Comparison of ENCODE assay signal across 20 cellular contexts in the genomic region with DNA sequence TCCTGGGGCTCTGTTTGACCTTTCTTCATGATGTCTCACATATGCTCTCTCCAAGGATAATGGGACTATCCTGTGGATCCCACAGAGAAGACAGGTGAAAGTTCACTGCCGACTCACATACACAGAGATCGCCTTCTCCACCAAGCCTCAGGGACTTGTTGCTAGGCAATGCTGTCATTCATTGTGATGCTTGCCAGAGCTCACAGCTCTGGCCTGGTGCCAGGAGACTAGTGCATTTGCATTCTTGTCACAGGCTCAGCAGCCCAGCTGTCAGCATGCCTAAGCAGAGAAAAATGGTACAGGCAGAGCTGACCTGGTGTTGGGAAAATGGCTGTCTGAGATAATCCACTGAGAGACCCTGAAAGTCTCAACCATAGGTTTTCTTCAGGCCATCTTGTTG.
DNase-seq lines count a peak whose midpoint lies in the region; ATAC-seq and TF ChIP-seq lines count a peak whose summit lies in the region.
"Had no signal": no experiment of that assay in that cellular context is flagged by ENCODE, and none has a peak within 500 bp of the region (broad histone marks: within the 10 kb centered on the region; RNA-seq: fewer than 3 reads in every experiment).

No MANE protein-coding gene starts in this region.

- H3K36me3 ChIP-seq in thoracic aorta: no peaks in the 10 kb centered on the region
- no peaks in the 10 kb centered on the region for H3K36me3 ChIP-seq in CD4-positive, alpha-beta memory T cell (ENCODE audit: insufficient read depth, low read length)
- H3K36me3 ChIP-seq: BE2C, neutrophil, SJCRH30 had no signal

- no peak overlapping the region for H3K4me3 Mint-ChIP-seq in CD4-positive, alpha-beta memory T cell
- H3K4me3 Mint-ChIP-seq: mesothelial cell of epicardium had no signal

- no peaks in the 10 kb centered on the region for H3K4me1 Mint-ChIP-seq in CD4-positive, alpha-beta memory T cell
- H3K4me1 Mint-ChIP-seq: mesothelial cell of epicardium had no signal

- H3K4me1 ChIP-seq in thoracic aorta (ENCODE audit: control insufficient read depth in 1 of 2, low read depth in 2 of 2): no peaks in the 10 kb centered on the region
- H3K4me1 ChIP-seq in CD4-positive, alpha-beta memory T cell (ENCODE audit: insufficient read depth, low read length): no peaks in the 10 kb centered on the region
- H3K4me1 ChIP-seq: BE2C, SJCRH30 had no signal

- no peak overlapping the region for H3K27ac ChIP-seq in thoracic aorta
- no peak overlapping the region for H3K27ac ChIP-seq in CD4-positive, alpha-beta memory T cell (ENCODE audit: low read depth, low read length)
- H3K27ac ChIP-seq: epithelial cell of prostate, neutrophil, SJCRH30 had no signal

- ATAC-seq in thoracic aorta (ENCODE audit: insufficient number of reproducible peaks, low FRiP score, low read depth): no peak
- ATAC-seq: HCT116, HepG2, sciatic nerve had no signal

- no peaks in the 10 kb centered on the region for H3K36me3 Mint-ChIP-seq in CD4-positive, alpha-beta memory T cell
- H3K36me3 Mint-ChIP-seq: mesothelial cell of epicardium had no signal

- POLR2A ChIA-PET in CD4-positive, alpha-beta memory T cell (lab: Charles Lee; ENCODE audit: partially characterized antibody): no interaction called here

- H3K9me3 Mint-ChIP-seq in CD4-positive, alpha-beta memory T cell: no peaks in the 10 kb centered on the region
- H3K9me3 Mint-ChIP-seq: mesothelial cell of epicardium had no signal

- CTCF ChIA-PET in CD4-positive, alpha-beta memory T cell (lab: Charles Lee; ENCODE audit: partially characterized antibody): no interaction called here

- H3K4me3 ChIP-seq in LNCaP clone FGC (ENCODE audit: low read depth, low read length) (no peak overlapping the region), thoracic aorta (no peak overlapping the region)
- H3K4me3 ChIP-seq in CD4-positive, alpha-beta memory T cell (ENCODE audit: low read length in 2 of 2): no peak overlapping the region
- H3K4me3 ChIP-seq: SJCRH30 had no signal

- H3K27ac Mint-ChIP-seq in CD4-positive, alpha-beta memory T cell: no peak overlapping the region
- H3K27ac Mint-ChIP-seq: mesothelial cell of epicardium had no signal

- TF ChIP-seq CTCF in LNCaP clone FGC (IDR thresholded peaks at IDR 0.05; ENCODE audit: control insufficient read depth, extremely low read depth, insufficient read depth) (no peak), thoracic aorta (IDR thresholded peaks at IDR 0.05) (no peak)

- peaks cover 1 to 3% of the 10 kb centered on the region in 2 donors for H3K27me3 Mint-ChIP-seq in CD4-positive, alpha-beta memory T cell

- no peaks in the 10 kb centered on the region for H3K27me3 ChIP-seq in thoracic aorta (replicated peaks; ENCODE audit: insufficient read depth)
- no peaks in the 10 kb centered on the region for H3K27me3 ChIP-seq in CD4-positive, alpha-beta memory T cell (ENCODE audit: insufficient read depth, low read length)
- H3K27me3 ChIP-seq: BE2C, neutrophil, SJCRH30 had no signal

- H3K9me3 ChIP-seq in thoracic aorta: no peaks in the 10 kb centered on the region
- H3K9me3 ChIP-seq in CD4-positive, alpha-beta memory T cell (ENCODE audit: control insufficient read depth in 1 of 2, low read length in 2 of 2): no peaks in the 10 kb centered on the region
- H3K9me3 ChIP-seq: BE2C, neutrophil, SJCRH30 had no signal

- intact Hi-C loops in CD4-positive, alpha-beta memory T cell (cut with micrococcal nuclease): no loop called here

- DNase-seq in LNCaP clone FGC (ENCODE audit: low read depth): peak; percentile 49
- peak; percentile 32 for DNase-seq in RPMI8226
- peak in 31 of 51 donors; percentile 0 to 82 (median 51) for DNase-seq in hypothalamus (lab: John Stamatoyannopoulos, UW)
- peak; percentile 2 for DNase-seq in thoracic aorta (ENCODE audit: low spot score)
- DNase-seq in NCI-H187 treated with DMSO at 0.1 percent for 48 hours (lab: John Stamatoyannopoulos, UW): no peak
- no peak for DNase-seq in CD4-positive, alpha-beta memory T cell
- DNase-seq in activated CD4-positive, CD25-positive, alpha-beta regulatory T cell (lab: John Stamatoyannopoulos, UW): no peak
- DNase-seq: activated CD4-positive, alpha-beta T cell treated with anti-CD3 and anti-CD28 coated beads for 48 hours; activated CD8-positive, alpha-beta memory T cell treated with anti-CD3 and anti-CD28 coated beads, Interleukin-2, amount 50 U/mL, for 48 hours; activated naive CD4-positive, alpha-beta T cell treated with Interleukin-2 at 50 U/mL for 16 hours; BE2C; DMS 273 treated with DMSO at 0.1 percent for 48 hours; NCI-H2029; SJCRH30 had no signal

Comparison
In these comparisons a context has a peak if more than half of its experiments do, and no peak if none do; other contexts are left out.
1. DNase-seq: peak in LNCaP clone FGC (single experiment), RPMI8226 (single experiment), hypothalamus (31 of 51) and thoracic aorta (single experiment); none in NCI-H187 treated with DMSO at 0.1 percent for 48 hours (single experiment), CD4-positive, alpha-beta memory T cell (0 of 5) and activated CD4-positive, CD25-positive, alpha-beta regulatory T cell (0 of 4).